In the genomic region with DNA sequence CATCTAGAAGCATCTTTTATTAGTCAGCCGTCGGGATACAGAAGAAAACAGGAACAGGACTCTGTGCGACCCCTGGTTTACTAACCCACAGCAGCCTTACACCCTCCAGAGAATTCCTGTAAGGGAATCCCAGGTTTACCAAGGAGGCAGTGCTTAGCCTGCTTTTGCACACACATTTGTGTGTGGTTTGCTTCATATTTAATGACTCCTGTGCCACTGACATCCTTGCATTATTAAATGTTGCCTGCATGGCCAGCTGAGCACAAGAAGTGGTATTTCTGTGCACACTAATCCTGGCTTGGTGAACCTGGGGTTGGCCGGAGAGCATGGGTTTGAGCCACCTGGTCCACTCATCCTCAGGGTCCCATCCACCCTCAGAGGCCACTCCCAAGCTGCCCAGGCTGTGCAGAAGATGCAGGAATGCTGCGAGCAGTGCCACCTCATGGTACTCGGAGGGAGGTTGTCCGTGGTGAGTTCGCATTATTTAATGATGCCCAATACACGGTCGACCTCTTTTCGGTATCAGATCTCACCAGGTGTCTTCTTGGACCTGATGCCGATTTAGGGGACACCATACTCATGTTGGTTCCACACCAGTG, we compare ENCODE assay signal across 25 cellular contexts.
"Had no signal": no experiment of that assay in that cellular context is flagged by ENCODE, and none has a peak within 500 bp of the region (broad histone marks: within the 10 kb centered on the region; RNA-seq: fewer than 3 reads in every experiment).

No MANE protein-coding gene starts in this region.

- H3K27me3 Mint-ChIP-seq: activated CD4-positive, alpha-beta memory T cell treated with anti-CD3 and anti-CD28 coated beads, Interleukin-2, amount 10 ng/mL, durations not matched to agents 7 days and 5 days; activated naive CD8-positive, alpha-beta T cell treated with anti-CD3 and anti-CD28 coated beads for 36 hours had no signal

- H3K4me3 ChIP-seq: breast epithelium, MG63, SK-N-MC had no signal

- H3K36me3 Mint-ChIP-seq: activated naive CD8-positive, alpha-beta T cell treated with anti-CD3 and anti-CD28 coated beads for 36 hours had no signal

- H3K4me3 Mint-ChIP-seq: activated CD4-positive, alpha-beta memory T cell treated with anti-CD3 and anti-CD28 coated beads, Interleukin-2, amount 10 ng/mL, durations not matched to agents 7 days and 5 days; activated CD4-positive, alpha-beta T cell treated with anti-CD3 and anti-CD28 coated beads for 36 hours; activated naive CD4-positive, alpha-beta T cell treated with anti-CD3 and anti-CD28 coated beads for 36 hours; activated naive CD8-positive, alpha-beta T cell treated with anti-CD3 and anti-CD28 coated beads for 36 hours; activated T-helper 17 cell treated with anti-CD3 and anti-CD28 coated beads, Interleukin-2, amount 50 U/mL, for 72 hours had no signal

- H3K27ac Mint-ChIP-seq: activated CD4-positive, alpha-beta memory T cell treated with anti-CD3 and anti-CD28 coated beads, Interleukin-2, amount 10 ng/mL, durations not matched to agents 7 days and 5 days; activated CD4-positive, alpha-beta T cell treated with anti-CD3 and anti-CD28 coated beads for 36 hours; activated naive CD4-positive, alpha-beta T cell treated with anti-CD3 and anti-CD28 coated beads for 36 hours; activated naive CD8-positive, alpha-beta T cell treated with anti-CD3 and anti-CD28 coated beads for 36 hours; activated T-helper 17 cell treated with anti-CD3 and anti-CD28 coated beads, Interleukin-2, amount 50 U/mL, for 72 hours had no signal

- H3K4me1 ChIP-seq: breast epithelium had no signal

- ATAC-seq: activated CD4-positive, alpha-beta T cell treated with anti-CD3 and anti-CD28 coated beads for 36 hours; activated T-helper 17 cell treated with anti-CD3 and anti-CD28 coated beads, Interleukin-2, amount 50 U/mL, for 72 hours had no signal

- H3K36me3 ChIP-seq: breast epithelium, MG63, WERI-Rb-1 had no signal

- H3K4me2 ChIP-seq: KMS-11 had no signal

- H3K9ac ChIP-seq: KMS-11 had no signal

- FAIRE-seq: RCC 7860 had no signal

- H3K9me3 Mint-ChIP-seq: activated CD4-positive, alpha-beta memory T cell treated with anti-CD3 and anti-CD28 coated beads, Interleukin-2, amount 10 ng/mL, durations not matched to agents 7 days and 5 days had no signal

- H3K4me1 Mint-ChIP-seq: activated CD4-positive, alpha-beta memory T cell treated with anti-CD3 and anti-CD28 coated beads, Interleukin-2, amount 10 ng/mL, durations not matched to agents 7 days and 5 days; activated CD4-positive, alpha-beta T cell treated with anti-CD3 and anti-CD28 coated beads for 36 hours; activated naive CD8-positive, alpha-beta T cell treated with anti-CD3 and anti-CD28 coated beads for 36 hours; activated T-helper 17 cell treated with anti-CD3 and anti-CD28 coated beads, Interleukin-2, amount 50 U/mL, for 72 hours had no signal

- H3K27me3 ChIP-seq: breast epithelium, MG63 had no signal

- H3K27ac ChIP-seq: breast epithelium, KMS-11, SK-N-MC, WERI-Rb-1 had no signal

- DNase-seq: activated CD4-positive, alpha-beta memory T cell treated with anti-CD3 and anti-CD28 coated beads, Interleukin-2, amount 10 ng/mL, durations not matched to agents 7 days and 5 days; activated CD4-positive, alpha-beta T cell treated with anti-CD3 and anti-CD28 coated beads for 36 hours; activated CD4-positive, alpha-beta T cell treated with anti-CD3 and anti-CD28 coated beads, Interleukin-2, amount 50 U/mL, for 1 hour; activated gamma-delta T cell; activated naive CD4-positive, alpha-beta T cell treated with anti-CD3 and anti-CD28 coated beads for 36 hours; activated naive CD8-positive, alpha-beta T cell treated with anti-CD3 and anti-CD28 coated beads for 36 hours; activated T-cell treated with anti-CD3 and anti-CD28 coated beads for 4 hours; activated T-cell treated with anti-CD3 and anti-CD28 coated beads, Interleukin-2, amount 50 U/mL, for 48 hours; caudate nucleus; MG63; MV-4-11; NCI-H1105 treated with DMSO at 0.1 percent for 48 hours; NCI-H1436 treated with DMSO at 0.1 percent for 48 hours; NCI-H187; NCI-H2081; NCI-H446; NCI-H524; SIG-M5; T-helper 1 cell; WERI-Rb-1 had no signal
